ENCODE assay signal across 8 cellular contexts in the genomic region with DNA sequence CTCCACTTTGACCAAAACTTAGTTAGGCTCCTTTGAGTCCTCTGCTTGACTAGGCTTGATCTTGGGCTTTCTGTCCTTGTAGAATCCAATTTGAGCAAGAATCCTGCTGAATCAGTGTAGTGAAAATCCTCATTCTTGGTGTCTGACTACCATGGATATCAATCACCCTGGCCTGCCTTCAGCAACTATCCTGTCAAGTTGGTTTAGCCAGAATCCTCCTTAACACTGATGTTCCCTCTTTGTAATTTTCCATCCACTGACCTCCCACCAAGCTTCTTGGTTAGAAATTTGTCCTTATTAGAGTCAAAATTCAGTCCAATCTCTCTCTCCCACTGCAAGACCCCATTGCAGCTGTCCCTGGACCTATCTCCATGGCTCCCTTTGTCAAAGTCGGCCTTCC. TPM values are rescaled to one million over a fixed set of nuclear protein-coding genes. Genes with fewer than 3 reads are reported as not detected.
DNase-seq lines count a peak whose midpoint lies in the region; ATAC-seq and TF ChIP-seq lines count a peak whose summit lies in the region.

No MANE protein-coding gene starts in this region.

- intact Hi-C loops in left colon (cut with DNase I, micrococcal nuclease): no loop called here
- intact Hi-C loops in mucosa of descending colon (cut with DNase I, micrococcal nuclease): no loop called here

- peak overlapping the region; percentile 84 for H3K27ac ChIP-seq in DND-41 (ENCODE audit: low read length)

- H3K9ac ChIP-seq in DND-41 (ENCODE audit: low read depth, low read length): peak overlapping the region; percentile 88

- peak overlapping the region in 2 of 3 experiments; percentile 43 to 76 for H3K27ac Mint-ChIP-seq in nephron

- H3K36me3 ChIP-seq in DND-41 (ENCODE audit: insufficient read depth, low read length): peaks cover 5% of the 10 kb centered on the region; the same call in 1 of the 2 replicates
- no peaks in the 10 kb centered on the region for H3K36me3 ChIP-seq in mucosa of descending colon (ENCODE audit: low read depth)

- H3K4me3 ChIP-seq in DND-41 (ENCODE audit: low read depth in 1 of 2, low read length in 2 of 2): peak overlapping the region in 1 of 2 experiments; percentile 98; a peak in 3 of 4 replicates
- no peak overlapping the region for H3K4me3 ChIP-seq in mucosa of descending colon

- H3K9me3 Mint-ChIP-seq in nephron: no peaks in the 10 kb centered on the region

- H3K79me2 ChIP-seq in DND-41 (ENCODE audit: insufficient read depth, low read length): peaks cover 15% of the 10 kb centered on the region

- H3K4me1 Mint-ChIP-seq in nephron: peaks cover 10% of the 10 kb centered on the region

- H3K36me3 Mint-ChIP-seq in nephron (ENCODE audit: low read depth): no peaks in the 10 kb centered on the region

- H3K27me3 Mint-ChIP-seq in nephron (ENCODE audit: low read depth): peaks cover 4% of the 10 kb centered on the region

- H3K4me2 ChIP-seq in DND-41 (ENCODE audit: insufficient read depth, low read length): peak overlapping the region; percentile 83

- H3K9me3 ChIP-seq in DND-41 (ENCODE audit: insufficient read depth, low read length, severe bottlenecking) (no peaks in the 10 kb centered on the region), mucosa of descending colon (no peaks in the 10 kb centered on the region)

- H3K4me3 Mint-ChIP-seq in nephron: peak overlapping the region; percentile 94 to 99 (median 96)

- H3K4me1 ChIP-seq in DND-41 (ENCODE audit: insufficient read depth, low read length) (peaks cover 25% of the 10 kb centered on the region), mucosa of descending colon (ENCODE audit: low read depth) (peaks cover 10% of the 10 kb centered on the region)

- ATAC-seq in DND-41 (ENCODE audit: insufficient read depth, low read depth) (no peak; the same call in 2 of the 3 replicates), HG03196 (IDR thresholded peaks at IDR 0.05; ENCODE audit: unreplicated experiment) (peak; percentile 0), left colon (no peak), mucosa of descending colon (no peak), GM21723 (IDR thresholded peaks at IDR 0.05; ENCODE audit: unreplicated experiment) (no peak)

- H3K27me3 ChIP-seq in DND-41 (ENCODE audit: insufficient read depth, low read length, poor library complexity): no peaks in the 10 kb centered on the region

- TF ChIP-seq CTCF in DND-41 (IDR thresholded peaks at IDR 0.05; ENCODE audit: borderline replicate concordance, extremely low read depth, low read length, poor library complexity, severe bottlenecking) (no peak), nephron (IDR thresholded peaks at IDR 0.05; ENCODE audit: unreplicated experiment in 3 of 3) (no peak), mucosa of descending colon (IDR thresholded peaks at IDR 0.05) (no peak)

- H2AFZ ChIP-seq in DND-41 (ENCODE audit: low read depth, low read length): peak overlapping the region; percentile 99

- H4K20me1 ChIP-seq in DND-41 (ENCODE audit: insufficient read depth, low read length): no peaks in the 10 kb centered on the region

- DNase-seq in DND-41 (no peak), amniotic epithelial cell (ENCODE audit: low read depth) (peak; percentile 51), left colon (no peak), mucosa of descending colon (no peak), GM19240 (ENCODE audit: insufficient read length, low spot score) (no peak)

RNA-seq across cellular contexts. Expression of a gene that starts 0.5 kb away (rescaled TPM):
- total RNA-seq in left colon (10 to 100 TPM; 12.9 to 15.9 TPM), mucosa of descending colon (10 to 100 TPM; 13.4 to 18.3 (median 14.5) TPM)

RNA-seq across cellular contexts. Expression of a gene that starts 39.2 kb away (rescaled TPM):
- total RNA-seq in left colon (1 to 10 TPM; 1.8 to 1.9 TPM), mucosa of descending colon (1 to 10 TPM; 1.0 to 3.2 (median 2.7) TPM)
